In the genomic region with DNA sequence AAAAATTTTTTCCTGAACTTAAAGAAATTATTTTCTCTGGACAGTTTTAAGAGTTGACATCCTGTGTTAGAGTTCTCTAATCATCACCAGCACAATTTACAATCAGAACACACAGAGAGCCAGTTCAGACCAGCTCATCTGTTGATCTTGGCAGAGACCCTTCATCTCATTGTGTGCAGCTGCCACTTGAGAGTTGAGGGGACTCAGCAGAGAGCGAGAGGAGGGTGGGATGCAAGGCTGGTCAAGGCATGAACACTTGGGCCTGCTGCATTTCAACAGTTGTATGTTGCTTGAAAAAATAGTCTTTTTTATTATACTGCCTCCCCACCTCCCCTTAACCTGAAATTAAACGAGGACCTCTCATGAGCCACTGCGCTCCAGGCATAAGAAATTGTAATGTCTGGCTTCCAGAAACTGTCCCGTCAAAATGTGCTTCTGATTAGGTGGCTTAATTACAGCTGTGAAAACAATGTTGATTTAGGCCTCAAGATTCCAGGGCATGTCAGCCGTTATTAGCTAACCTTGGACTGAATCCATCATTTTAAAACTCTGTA, we compare ENCODE assay signal across 16 cellular contexts.
DNase-seq lines count a peak whose midpoint lies in the region; ATAC-seq, FAIRE-seq and TF ChIP-seq lines count a peak whose summit lies in the region.
"Had no signal": no experiment of that assay in that cellular context is flagged by ENCODE, and none has a peak within 500 bp of the region (broad histone marks: within the 10 kb centered on the region; RNA-seq: fewer than 3 reads in every experiment).

No MANE protein-coding gene starts in this region.

- CTCF ChIA-PET in OCI-LY7 (lab: Charles Lee; ENCODE audit: unreplicated experiment) = no interaction called here

- H3K4me3 ChIP-seq in astrocyte (ENCODE audit: insufficient read depth, low read depth, low read length) = no peak overlapping the region
- H3K4me3 ChIP-seq in effector memory CD4-positive, alpha-beta T cell (ENCODE audit: insufficient read depth, low read depth, low read length, poor library complexity, severe bottlenecking) = no peak overlapping the region
- no peak overlapping the region for H3K4me3 ChIP-seq in OCI-LY7 (ENCODE audit: low read depth, low read length, poor library complexity, severe bottlenecking)
- H3K4me3 ChIP-seq: GM23338, tibial nerve had no signal

- H3K9me3 ChIP-seq in astrocyte (ENCODE audit: insufficient read depth, low read depth, low read length) (peaks cover 4% of the 10 kb centered on the region), OCI-LY7 (ENCODE audit: low read length) (no peaks in the 10 kb centered on the region)
- no peaks in the 10 kb centered on the region for H3K9me3 ChIP-seq in effector memory CD4-positive, alpha-beta T cell (ENCODE audit: control insufficient read depth, low read length)

- POLR2A ChIA-PET in OCI-LY7 (lab: Charles Lee) = interaction anchor here (0.6 kb wide), 1 partner anchor 75 kb away, joined by 4 read pairs; no protein-coding TSS in a partner anchor

- no peaks in the 10 kb centered on the region for H3K36me3 Mint-ChIP-seq in astrocyte (ENCODE audit: low read depth, unreplicated experiment)

- peaks cover 6% of the 10 kb centered on the region for H3K9me3 Mint-ChIP-seq in astrocyte (ENCODE audit: unreplicated experiment)
- H3K9me3 Mint-ChIP-seq: GM23338 had no signal

- H3K4me1 ChIP-seq in astrocyte (ENCODE audit: insufficient read depth, low read length) (peaks cover 10% of the 10 kb centered on the region), OCI-LY7 (ENCODE audit: insufficient read depth, low read length, poor library complexity, severe bottlenecking) (no peaks in the 10 kb centered on the region), foreskin keratinocyte (no peaks in the 10 kb centered on the region)
- H3K4me1 ChIP-seq in effector memory CD4-positive, alpha-beta T cell (ENCODE audit: control insufficient read depth, insufficient read depth, low read length, poor library complexity, severe bottlenecking) = no peaks in the 10 kb centered on the region

- peak; percentile 26 for DNase-seq in COR-L47 (lab: John Stamatoyannopoulos, UW)
- peak; percentile 88 for DNase-seq in NCI-H1105 (lab: John Stamatoyannopoulos, UW)
- DNase-seq in astrocyte (ENCODE audit: low read depth) = peak; percentile 81
- DNase-seq in myocyte (ENCODE audit: low read depth) = peak; percentile 46
- DNase-seq in effector memory CD4-positive, alpha-beta T cell = no peak
- no peak for DNase-seq in HuH-7.5 (ENCODE audit: low spot score)
- DNase-seq in OCI-LY7 (ENCODE audit: low spot score) = no peak
- DNase-seq in foreskin keratinocyte = no peak
- DNase-seq: activated CD8-positive, alpha-beta memory T cell treated with anti-CD3 and anti-CD28 coated beads for 24 hours; Calu3; head of caudate nucleus; MM.1S; natural killer cell had no signal

- FAIRE-seq in astrocyte (lab: Jason Lieb, UNC) = peak; percentile 68
- FAIRE-seq: bronchial epithelial cell had no signal

- peak overlapping the region; percentile 1 for H3K27ac ChIP-seq in astrocyte (ENCODE audit: low read depth, low read length)
- H3K27ac ChIP-seq in effector memory CD4-positive, alpha-beta T cell (ENCODE audit: insufficient read depth, low read length, poor library complexity, severe bottlenecking) = no peak overlapping the region
- H3K27ac ChIP-seq in OCI-LY7 (ENCODE audit: low read depth, low read length, poor library complexity, severe bottlenecking) = no peak overlapping the region
- no peak overlapping the region for H3K27ac ChIP-seq in foreskin keratinocyte
- H3K27ac ChIP-seq: tibial nerve had no signal

- H3K9me2 ChIP-seq in OCI-LY7 (ENCODE audit: insufficient read depth, low read length) = no peaks in the 10 kb centered on the region

- TF ChIP-seq CTCF in astrocyte (IDR thresholded peaks at IDR 0.05; ENCODE audit: insufficient read depth, low read depth, low read length) (no peak), OCI-LY7 (conservative IDR thresholded peaks at IDR 0.05; ENCODE audit: low read length) (no peak), foreskin keratinocyte (conservative IDR thresholded peaks at IDR 0.05) (no peak)

- ATAC-seq in foreskin keratinocyte = no peak
- ATAC-seq: GM23338, natural killer cell had no signal

- no TSS peak for BruUV-seq in OCI-LY7 (replicated peaks; lab: Mats Ljungman, UMichigan)

- H3K4me2 ChIP-seq in astrocyte (ENCODE audit: low read length) (peak overlapping the region; percentile 39), OCI-LY7 (ENCODE audit: low read length) (no peak overlapping the region)
- H3K4me2 ChIP-seq: GM23338 had no signal

- H3K27ac Mint-ChIP-seq in astrocyte (ENCODE audit: unreplicated experiment) = no peak overlapping the region
- H3K27ac Mint-ChIP-seq: GM23338, natural killer cell had no signal

- no peaks in the 10 kb centered on the region for H4K20me1 ChIP-seq in astrocyte (ENCODE audit: insufficient read depth, low read length)
- H4K20me1 ChIP-seq in OCI-LY7 (ENCODE audit: insufficient read depth, low read length) = no peaks in the 10 kb centered on the region

- H3K79me2 ChIP-seq in astrocyte (ENCODE audit: insufficient read depth, low read length) = no peaks in the 10 kb centered on the region
- no peaks in the 10 kb centered on the region for H3K79me2 ChIP-seq in OCI-LY7 (ENCODE audit: insufficient read depth, low read depth, low read length)

- H2AFZ ChIP-seq in astrocyte (ENCODE audit: low read depth, low read length) (peak overlapping the region; percentile 50), OCI-LY7 (ENCODE audit: low read length) (no peak overlapping the region)
- H2AFZ ChIP-seq: GM23338 had no signal

- no peak overlapping the region for H3K9ac ChIP-seq in astrocyte (ENCODE audit: low read length)

- H3K4me3 Mint-ChIP-seq in astrocyte (ENCODE audit: unreplicated experiment) = no peak overlapping the region
- H3K4me3 Mint-ChIP-seq: GM23338, natural killer cell had no signal

- H3K27me3 ChIP-seq in astrocyte (ENCODE audit: insufficient read depth, low read length) (no peaks in the 10 kb centered on the region), foreskin keratinocyte (no peaks in the 10 kb centered on the region)
- H3K27me3 ChIP-seq in effector memory CD4-positive, alpha-beta T cell (replicated peaks; ENCODE audit: control insufficient read depth, insufficient read depth, low read length, poor library complexity, severe bottlenecking) = no peaks in the 10 kb centered on the region
- H3K27me3 ChIP-seq: tibial nerve had no signal

- no peaks in the 10 kb centered on the region for H3K36me3 ChIP-seq in astrocyte (ENCODE audit: insufficient read depth, low read length)
- H3K36me3 ChIP-seq in effector memory CD4-positive, alpha-beta T cell (ENCODE audit: control insufficient read depth, insufficient read depth, low read length) = no peaks in the 10 kb centered on the region
- no peaks in the 10 kb centered on the region for H3K36me3 ChIP-seq in OCI-LY7 (ENCODE audit: insufficient read depth, low read length)
- H3K36me3 ChIP-seq: tibial nerve had no signal

- H3K27me3 Mint-ChIP-seq in astrocyte (ENCODE audit: low read depth, unreplicated experiment) = no peaks in the 10 kb centered on the region

- intact Hi-C loops in OCI-LY7 (cut with micrococcal nuclease; ENCODE audit: unreplicated experiment) = no loop called here

- no peaks in the 10 kb centered on the region for H3K4me1 Mint-ChIP-seq in astrocyte (ENCODE audit: low read depth, unreplicated experiment)
- H3K4me1 Mint-ChIP-seq: natural killer cell had no signal

Comparison
In these comparisons a context has a peak if more than half of its experiments do, and no peak if none do; other contexts are left out.
1. DNase-seq: peak in COR-L47 (single experiment), NCI-H1105 (single experiment), astrocyte (single experiment) and myocyte (single experiment); none in effector memory CD4-positive, alpha-beta T cell (0 of 3), HuH-7.5 (single experiment), OCI-LY7 (single experiment) and foreskin keratinocyte (0 of 2).